Comparison of ENCODE assay signal across 13 cellular contexts in the genomic region with DNA sequence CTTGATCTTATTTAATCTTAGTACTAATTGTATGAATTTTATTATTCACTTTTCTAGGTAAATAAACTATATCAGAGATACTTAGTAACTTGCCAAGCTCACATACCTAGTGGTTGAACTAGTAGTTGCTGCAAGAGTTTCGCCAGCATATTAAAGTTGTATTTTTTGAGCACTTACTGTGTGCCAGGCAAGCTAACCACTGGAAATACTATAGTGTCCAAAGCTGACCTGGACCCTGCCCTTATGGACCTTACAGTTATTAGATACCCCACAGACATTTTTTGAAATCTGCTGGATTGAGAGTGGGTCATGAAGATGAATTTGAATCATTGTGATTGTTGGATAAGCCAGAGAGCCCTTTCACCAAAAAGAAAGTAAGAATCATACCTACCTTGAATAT.
DNase-seq lines count a peak whose midpoint lies in the region; ATAC-seq and TF ChIP-seq lines count a peak whose summit lies in the region.
"Had no signal": no experiment of that assay in that cellular context is flagged by ENCODE, and none has a peak within 500 bp of the region (broad histone marks: within the 10 kb centered on the region; RNA-seq: fewer than 3 reads in every experiment).

No MANE protein-coding gene starts in this region.

- H3K27me3 Mint-ChIP-seq in type B pancreatic cell = no peaks in the 10 kb centered on the region

- CTCF ChIA-PET in PC-3 (lab: Charles Lee) = interaction anchor here (0.5 to 1.2 kb wide), 18 partner anchors 26 to 872 kb away, joined by 3 to 11 read pairs (median 5); no protein-coding TSS in a partner anchor

- H3K9ac ChIP-seq in PC-3 (ENCODE audit: low read length) (no peak overlapping the region), colonic mucosa (ENCODE audit: low read depth in 2 of 2, low read length in 2 of 2) (no peak overlapping the region)

- H2AFZ ChIP-seq in PC-3 (ENCODE audit: low read length) = no peak overlapping the region

- H3K4me1 ChIP-seq in PC-3 (ENCODE audit: insufficient read depth, low read length) = peaks cover 34% of the 10 kb centered on the region
- H3K4me1 ChIP-seq in colonic mucosa = peaks cover 4% of the 10 kb centered on the region
- peaks cover 24 to 26% of the 10 kb centered on the region in 2 donors for H3K4me1 ChIP-seq in muscle layer of duodenum (ENCODE audit: control insufficient read depth in 1 of 2, insufficient read depth in 2 of 2, low read length in 2 of 2)

- POLR2A ChIA-PET in PC-3 (lab: Charles Lee; ENCODE audit: unreplicated experiment) = interaction anchor here (0.6 kb wide), 2 partner anchors 56 to 302 kb away, joined by 8 to 16 read pairs; no protein-coding TSS in a partner anchor

- H3K9me3 Mint-ChIP-seq in type B pancreatic cell = peaks cover 6% of the 10 kb centered on the region

- H3F3A ChIP-seq in PC-3 (ENCODE audit: low read length, unreplicated experiment) = no peaks in the 10 kb centered on the region

- intact Hi-C loops in PC-3 (cut with micrococcal nuclease) (loop anchor here (1.0 to 5.0 kb wide), 9 partner anchors 72 to 872 kb away; no protein-coding TSS in a partner anchor), colonic mucosa (cut with DNase I) (loop anchor here (5.0 to 10.0 kb wide), 3 partner anchors 200 to 873 kb away; no protein-coding TSS in a partner anchor)

- no peaks in the 10 kb centered on the region for H3K27me3 ChIP-seq in PC-3 (ENCODE audit: low read length)
- H3K27me3 ChIP-seq in colonic mucosa = no peaks in the 10 kb centered on the region
- no peaks in the 10 kb centered on the region for H3K27me3 ChIP-seq in muscle layer of duodenum (ENCODE audit: low read depth, low read length)
- H3K27me3 ChIP-seq: ovary had no signal

- H3K79me2 ChIP-seq in PC-3 (ENCODE audit: low read length) = no peaks in the 10 kb centered on the region

- H3K4me2 ChIP-seq in PC-3 (ENCODE audit: low read length) = no peak overlapping the region

- H3K9me2 ChIP-seq in PC-3 (replicated peaks; ENCODE audit: low read length) = no peaks in the 10 kb centered on the region

- H3K4me3 Mint-ChIP-seq in type B pancreatic cell = peak overlapping the region; percentile 24
- H3K4me3 Mint-ChIP-seq: H9 had no signal

- peaks cover 7% of the 10 kb centered on the region for H3K36me3 Mint-ChIP-seq in type B pancreatic cell

- no peaks in the 10 kb centered on the region for H3K36me3 ChIP-seq in PC-3 (ENCODE audit: low read depth, low read length)
- H3K36me3 ChIP-seq in colonic mucosa = no peaks in the 10 kb centered on the region
- peaks cover 0 to 6% of the 10 kb centered on the region in 2 donors for H3K36me3 ChIP-seq in muscle layer of duodenum (ENCODE audit: control insufficient read depth in 1 of 2, insufficient read depth in 2 of 2, low read length in 2 of 2)
- H3K36me3 ChIP-seq: ovary had no signal

- TF ChIP-seq CTCF in PC-3 (conservative IDR thresholded peaks at IDR 0.05; ENCODE audit: low read depth, low read length) = no peak
- no peak for TF ChIP-seq CTCF in colonic mucosa (IDR thresholded peaks at IDR 0.05)
- TF ChIP-seq CTCF in type B pancreatic cell (conservative IDR thresholded peaks at IDR 0.05) = no peak

- BruUV-seq in PC-3 (replicated peaks; lab: Mats Ljungman, UMichigan) = no TSS peak

- DNase-seq in PC-3 (no peak), colonic mucosa (no peak), type B pancreatic cell (ENCODE audit: extremely low spot score, unreplicated experiment) (no peak), SKM-1 (lab: John Stamatoyannopoulos, UW; ENCODE audit: unreplicated experiment) (no peak), AG20443 (ENCODE audit: low spot score) (no peak), GOT3 (lab: John Stamatoyannopoulos, UW) (no peak)
- DNase-seq: GF-D8, SIG-M5 had no signal

- H3K4me1 Mint-ChIP-seq in type B pancreatic cell (ENCODE audit: unreplicated experiment) = peaks cover 57% of the 10 kb centered on the region

- no peak for ATAC-seq in PC-3

- H3K9me3 ChIP-seq in PC-3 (ENCODE audit: low read length) = no peaks in the 10 kb centered on the region
- H3K9me3 ChIP-seq in colonic mucosa = no peaks in the 10 kb centered on the region
- peaks cover 0 to 4% of the 10 kb centered on the region in 2 donors for H3K9me3 ChIP-seq in muscle layer of duodenum (ENCODE audit: control insufficient read depth in 1 of 2, low read length in 2 of 2)
- H3K9me3 ChIP-seq: ovary had no signal

- peak overlapping the region; percentile 46 for H3K27ac Mint-ChIP-seq in type B pancreatic cell
- H3K27ac Mint-ChIP-seq: H9 had no signal

- H3K27ac ChIP-seq in PC-3 (ENCODE audit: low read length) (0 out of 2 replicates have a peak overlapping the region, but pooled peaks have one; percentile 1), colonic mucosa (peak overlapping the region; percentile 11), muscle layer of duodenum (ENCODE audit: low read length) (peak overlapping the region; percentile 45)
- H3K27ac ChIP-seq: HL-60 had no signal

- H4K20me1 ChIP-seq in PC-3 (ENCODE audit: low read length) = no peaks in the 10 kb centered on the region

- H3K4me3 ChIP-seq in PC-3 (ENCODE audit: low read length) (no peak overlapping the region), colonic mucosa (no peak overlapping the region), muscle layer of duodenum (ENCODE audit: low read depth in 1 of 2, low read length in 2 of 2) (peak overlapping the region in 1 of 2 donors; percentile 21)
- H3K4me3 ChIP-seq: lung, ovary had no signal
